ENCODE assay signal across 35 cellular contexts in the genomic region with DNA sequence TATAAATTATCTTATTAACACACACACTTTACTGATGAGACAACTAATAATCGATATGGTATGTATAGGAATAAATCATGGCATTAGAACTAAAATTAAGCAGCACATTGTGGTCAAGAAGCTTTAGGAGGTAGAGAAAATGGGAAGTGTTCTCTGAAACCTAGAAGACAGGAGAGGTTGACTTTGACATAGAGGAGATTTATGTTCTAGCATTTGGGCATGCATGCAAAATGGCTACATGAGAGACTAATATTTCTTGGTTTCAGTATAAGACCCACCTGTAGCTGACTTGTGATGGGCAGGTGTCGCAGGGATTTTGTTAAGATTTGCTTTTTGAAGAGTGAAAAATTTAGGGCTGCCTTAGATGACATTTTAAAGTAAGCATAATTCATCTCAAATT.
"Had no signal": no experiment of that assay in that cellular context is flagged by ENCODE, and none has a peak within 500 bp of the region (broad histone marks: within the 10 kb centered on the region; RNA-seq: fewer than 3 reads in every experiment).

No MANE protein-coding gene starts in this region.

- H3K36me3 ChIP-seq: MG63 had no signal

- H3K27me3 ChIP-seq: MG63 had no signal

- H3K9me3 ChIP-seq: MG63 had no signal

- DNase-seq: Karpas-422, Kasumi-1, MG63, MV-4-11, NCI-H1048, NCI-H1092, NCI-H1092 treated with DMSO at 0.1 percent for 48 hours, NCI-H1105, NCI-H1105 treated with DMSO at 0.1 percent for 48 hours, NCI-H1417, NCI-H1417 treated with DMSO at 0.1 percent for 48 hours, NCI-H1436, NCI-H1436 treated with DMSO at 0.1 percent for 48 hours, NCI-H146, NCI-H1694, NCI-H1694 treated with DMSO at 0.1 percent for 48 hours, NCI-H187, NCI-H187 treated with DMSO at 0.1 percent for 48 hours, NCI-H1930, NCI-H2029, NCI-H2029 treated with DMSO at 0.1 percent for 48 hours, NCI-H2081, NCI-H2081 treated with DMSO at 0.1 percent for 48 hours, NCI-H2107, NCI-H2171, NCI-H2171 treated with DMSO at 0.1 percent for 48 hours, NCI-H2227 treated with DMSO at 0.1 percent for 48 hours, NCI-H226, NCI-H345, NCI-H446, NCI-H446 treated with DMSO at 0.1 percent for 48 hours, NCI-H510A, NCI-H510A treated with DMSO at 0.1 percent for 48 hours, NCI-H524, NCI-H524 treated with DMSO at 0.1 percent for 48 hours had no signal

- H3K4me3 ChIP-seq: MG63 had no signal
